In the genomic region with DNA sequence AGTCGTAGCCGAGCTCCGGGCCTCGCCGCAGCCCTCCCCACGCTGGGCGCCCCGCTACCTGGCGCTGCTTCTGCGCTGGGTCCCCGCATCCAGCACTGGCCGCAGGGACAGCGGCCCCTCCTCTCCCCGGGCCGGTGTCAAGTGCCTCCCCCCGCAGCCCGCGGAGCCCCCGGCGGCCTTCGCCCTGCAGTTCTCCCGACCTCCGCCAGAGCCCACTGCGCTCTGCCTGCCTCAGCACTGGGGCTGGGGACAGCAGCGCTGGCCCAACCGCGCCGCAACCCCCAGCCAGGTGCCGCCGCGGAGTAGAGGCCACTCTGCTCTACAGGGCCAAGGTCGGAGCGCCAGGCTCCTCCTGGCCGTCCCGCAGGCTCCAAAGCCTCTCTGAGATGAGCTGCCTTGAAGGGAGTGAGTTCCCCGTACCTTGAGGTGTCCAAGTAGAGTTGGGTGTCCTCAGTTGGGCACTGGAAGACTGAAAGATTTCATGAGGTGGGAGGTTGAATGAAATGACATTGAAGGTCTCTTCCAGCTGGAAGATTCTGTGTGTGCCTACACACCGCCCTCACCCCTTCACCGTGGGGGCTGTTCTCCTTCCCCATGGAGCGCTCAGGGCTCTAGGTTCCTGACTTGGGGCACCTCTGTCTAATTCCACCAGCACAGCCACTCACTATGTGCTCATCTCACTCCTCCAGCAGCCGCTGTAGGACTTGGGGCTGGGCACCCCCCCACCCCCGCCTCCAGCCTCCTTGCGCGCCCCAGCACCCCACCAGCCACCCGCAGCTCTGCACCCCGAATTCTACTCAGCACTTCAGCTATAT, we compare ENCODE assay signal across 8 cellular contexts. TPM values are rescaled to one million over a fixed set of nuclear protein-coding genes. Genes with fewer than 3 reads are reported as not detected.
DNase-seq lines count a peak whose midpoint lies in the region; ATAC-seq and TF ChIP-seq lines count a peak whose summit lies in the region.

No MANE protein-coding gene starts in this region.

- H3K27ac ChIP-seq in VCaP (peak overlapping the region; percentile 89), iPS-20b (ENCODE audit: low read length) (no peak overlapping the region)

- H3K4me1 ChIP-seq in iPS-20b (ENCODE audit: insufficient read depth, low read length), result peaks cover 4% of the 10 kb centered on the region; the same call in 1 of the 2 replicates
- peaks cover 15% of the 10 kb centered on the region for H3K4me1 ChIP-seq in skeletal muscle satellite cell (ENCODE audit: control insufficient read depth, insufficient read depth, low read length)

- ATAC-seq in HG02938 (IDR thresholded peaks at IDR 0.05; ENCODE audit: unreplicated experiment), result peak; percentile 78

- peak overlapping the region; percentile 69 for H3K4me3 ChIP-seq in iPS-20b (ENCODE audit: low read length)
- peak overlapping the region; percentile 77 for H3K4me3 ChIP-seq in skeletal muscle satellite cell (ENCODE audit: low read length)

- in situ Hi-C loops in T47D (cut with HindIII; ENCODE audit: low pct_unique_long_range_greater_than_20kb, low sequenced_read_pairs), result no loop called here

- H3K36me3 ChIP-seq in iPS-20b (ENCODE audit: insufficient read depth, low read depth, low read length), result no peaks in the 10 kb centered on the region
- no peaks in the 10 kb centered on the region for H3K36me3 ChIP-seq in skeletal muscle satellite cell (ENCODE audit: insufficient read depth, low read length)

- TF ChIP-seq CTCF in VCaP (conservative IDR thresholded peaks at IDR 0.05), result peak; percentile 92

- H3K9me3 ChIP-seq in iPS-20b (ENCODE audit: insufficient read depth, low read depth, low read length) (no peaks in the 10 kb centered on the region), skeletal muscle satellite cell (replicated peaks; ENCODE audit: low read length) (no peaks in the 10 kb centered on the region)

- peak overlapping the region; percentile 93 for H3K4me2 ChIP-seq in skeletal muscle satellite cell (ENCODE audit: low read length)

- no peak overlapping the region for H3K9ac ChIP-seq in iPS-20b (ENCODE audit: low read depth, low read length)
- H3K9ac ChIP-seq in skeletal muscle satellite cell (ENCODE audit: low read depth, low read length), result peak overlapping the region; percentile 62

- H3K27me3 ChIP-seq in iPS-20b (ENCODE audit: insufficient read depth, low read length) (peaks cover 41% of the 10 kb centered on the region), skeletal muscle satellite cell (ENCODE audit: control insufficient read depth, insufficient read depth, low read length) (no peaks in the 10 kb centered on the region)

- DNase-seq in NCI-H2081 (lab: John Stamatoyannopoulos, UW) (peak; percentile 72 to 87), NCI-H2081 treated with DMSO at 0.1 percent for 48 hours (lab: John Stamatoyannopoulos, UW) (no peak), NCI-H2029 treated with DMSO at 0.1 percent for 48 hours (lab: John Stamatoyannopoulos, UW) (peak; percentile 30), T47D (ENCODE audit: low read depth in 1 of 2, low spot score in 1 of 2) (peak; percentile 76 to 77)

RNA-seq across cellular contexts. Expression of a gene that starts 0.9 kb away (rescaled TPM):
- 4.8 and 7.1 TPM in 2 replicates for total RNA-seq in skeletal muscle satellite cell (2012; rRNA removed)
